In the genomic region with DNA sequence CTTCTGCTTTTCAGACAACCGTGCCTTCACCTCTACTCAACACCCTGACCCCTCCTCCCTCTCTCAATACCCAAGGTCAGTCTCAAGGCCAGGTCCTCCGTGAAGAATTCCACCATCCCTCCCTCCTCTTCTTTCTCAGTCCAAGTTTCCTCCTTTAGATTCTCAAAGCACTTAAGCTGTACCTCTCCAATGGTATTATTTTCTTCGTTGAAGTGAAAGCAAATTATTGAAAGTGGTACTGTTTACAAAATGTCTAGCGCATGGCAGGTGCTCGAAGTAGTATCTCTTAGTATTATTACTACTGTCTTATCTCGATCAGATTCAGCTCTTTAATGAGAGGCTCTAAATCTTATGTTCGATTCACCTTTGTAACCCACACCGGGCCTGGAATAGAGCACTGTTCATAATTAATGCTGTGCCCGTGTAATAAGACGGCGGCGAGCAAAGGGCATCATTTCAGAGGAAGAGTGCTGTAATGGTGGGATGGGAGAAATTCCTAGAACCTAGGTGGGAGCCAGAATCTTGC, we compare ENCODE assay signal across 8 cellular contexts. TPM values are rescaled to one million over a fixed set of nuclear protein-coding genes. Genes with fewer than 3 reads are reported as not detected.
DNase-seq lines count a peak whose midpoint lies in the region; ATAC-seq, FAIRE-seq and TF ChIP-seq lines count a peak whose summit lies in the region.

No MANE protein-coding gene starts in this region.

- H3K27me3 Mint-ChIP-seq in glutamatergic neuron (ENCODE audit: unreplicated experiment) = peaks cover 4% of the 10 kb centered on the region

- ATAC-seq in GM21529 (IDR thresholded peaks at IDR 0.05; ENCODE audit: unreplicated experiment) = peak; percentile 5
- ATAC-seq in GM21717 (IDR thresholded peaks at IDR 0.05; ENCODE audit: unreplicated experiment) = no peak

- peaks cover 7% of the 10 kb centered on the region; the same call in 1 of the 2 replicates for H3F3A ChIP-seq in SU-DHL-6 (ENCODE audit: insufficient read depth)

- 7 to 12% (median 10%) methylated on average over 12 of the region's 12 CpGs for WGBS in small intestine, 3 donors

- H3K27ac Mint-ChIP-seq in glutamatergic neuron (ENCODE audit: unreplicated experiment) = peak overlapping the region; percentile 64

- no peak for FAIRE-seq in small intestine (lab: Jason Lieb, UNC)

- H2AFZ ChIP-seq in SU-DHL-6 (ENCODE audit: low read depth, low read length, severe bottlenecking) = peak overlapping the region; percentile 96

- H3K27ac ChIP-seq in SU-DHL-6 (ENCODE audit: low read depth, low read length) (no peak overlapping the region), small intestine (ENCODE audit: low read depth in 1 of 2, low read length in 1 of 2) (peak overlapping the region; percentile 24 to 81)

- H3K4me3 Mint-ChIP-seq in glutamatergic neuron (ENCODE audit: unreplicated experiment) = peak overlapping the region; percentile 91

- H3K4me3 ChIP-seq in SU-DHL-6 (ENCODE audit: insufficient read depth, low read length, poor library complexity, severe bottlenecking) (peak overlapping the region; percentile 88), small intestine (ENCODE audit: low read depth in 1 of 2, low read length in 2 of 2) (peak overlapping the region; percentile 16 to 97)

- H4K20me1 ChIP-seq in SU-DHL-6 (ENCODE audit: low read depth, low read length) = no peaks in the 10 kb centered on the region

- H3K9ac ChIP-seq in SU-DHL-6 (ENCODE audit: low read length) = peak overlapping the region; percentile 76

- peaks cover 42% of the 10 kb centered on the region for H3K79me2 ChIP-seq in SU-DHL-6 (ENCODE audit: insufficient read depth, low read length)

- peaks cover 3 to 9% of the 10 kb centered on the region in 2 donors for H3K4me1 ChIP-seq in small intestine (ENCODE audit: control insufficient read depth in 2 of 2, insufficient read depth in 1 of 2, low read depth in 1 of 2, low read length in 1 of 2)

- peak overlapping the region; percentile 77 for H3K4me2 ChIP-seq in SU-DHL-6 (ENCODE audit: low read depth, low read length, poor library complexity, severe bottlenecking)

- no peaks in the 10 kb centered on the region for H3K9me3 ChIP-seq in SU-DHL-6 (ENCODE audit: insufficient read depth, low read length)
- H3K9me3 ChIP-seq in small intestine (ENCODE audit: control insufficient read depth, low read depth) = no peaks in the 10 kb centered on the region

- no peaks in the 10 kb centered on the region for H3K36me3 Mint-ChIP-seq in glutamatergic neuron (ENCODE audit: unreplicated experiment)

- no peaks in the 10 kb centered on the region for H3K9me2 ChIP-seq in SU-DHL-6 (replicated peaks; ENCODE audit: insufficient read depth, low read length)

- H3K27me3 ChIP-seq in SU-DHL-6 (ENCODE audit: low read length) (no peaks in the 10 kb centered on the region), small intestine (ENCODE audit: control insufficient read depth in 2 of 2, insufficient read depth in 2 of 2, low read length in 2 of 2) (no peaks in the 10 kb centered on the region)

- no peak for TF ChIP-seq CTCF in SU-DHL-6 (IDR thresholded peaks at IDR 0.05; ENCODE audit: insufficient read depth, low read length, poor library complexity, severe bottlenecking)
- TF ChIP-seq CTCF in glutamatergic neuron (IDR thresholded peaks at IDR 0.05; ENCODE audit: partially characterized antibody, unreplicated experiment) = no peak

- H3K9me3 Mint-ChIP-seq in glutamatergic neuron (ENCODE audit: unreplicated experiment) = peaks cover 12% of the 10 kb centered on the region

- H3K36me3 ChIP-seq in SU-DHL-6 (ENCODE audit: low read length) = no peaks in the 10 kb centered on the region
- H3K36me3 ChIP-seq in small intestine (ENCODE audit: control insufficient read depth in 2 of 2, insufficient read depth in 2 of 2, low read length in 2 of 2) = peaks cover 0 to 2% of the 10 kb centered on the region in 2 donors

- peaks cover 10% of the 10 kb centered on the region for H3K4me1 Mint-ChIP-seq in glutamatergic neuron (ENCODE audit: low read depth, unreplicated experiment)

- no peak for DNase-seq in glutamatergic neuron
- DNase-seq in small intestine = no peak
- DNase-seq in NCI-H2227 (lab: John Stamatoyannopoulos, UW; ENCODE audit: unreplicated experiment) = no peak
- DNase-seq in mesenteric fat pad (ENCODE audit: low spot score) = no peak
- no peak for DNase-seq in amniotic stem cell (lab: John Stamatoyannopoulos, UW)

RNA-seq across cellular contexts. Expression of gene RALGAPB, which starts 0.6 kb away (rescaled TPM):
- total RNA-seq in glutamatergic neuron (ENCODE audit: unreplicated experiment) (54.6 TPM), mesenteric fat pad (29.7 TPM)
- polyA plus RNA-seq in small intestine = 10 to 100 TPM in 2 of 3 donors, 1 to 10 TPM in 1; 9.9 to 21.0 (median 13.2) TPM

RNA-seq across cellular contexts. Expression of gene SNHG17, which starts 36.9 kb away (rescaled TPM):
- 33.0 TPM for total RNA-seq in glutamatergic neuron (ENCODE audit: unreplicated experiment)
- 10 to 100 TPM; 24.8 to 35.7 (median 35.7) TPM for polyA plus RNA-seq in small intestine
- 63.9 TPM for total RNA-seq in mesenteric fat pad
